ENCODE assay signal across 17 cellular contexts in genomic region chr22:23538502-23538860, GRCh38. TPM values are rescaled to one million over a fixed set of nuclear protein-coding genes. Genes with fewer than 3 reads are reported as not detected.
DNase-seq lines count a peak whose midpoint lies in the region; FAIRE-seq and TF ChIP-seq lines count a peak whose summit lies in the region.
"Had no signal": no experiment of that assay in that cellular context is flagged by ENCODE, and none has a peak within 500 bp of the region (broad histone marks: within the 10 kb centered on the region; RNA-seq: fewer than 3 reads in every experiment).

No MANE protein-coding gene starts in this region.

- H3K27ac Mint-ChIP-seq in astrocyte (ENCODE audit: unreplicated experiment), result peak overlapping the region; percentile 63
- H3K27ac Mint-ChIP-seq: CD4-positive, alpha-beta T cell had no signal

- H2AK5ac ChIP-seq in mesendoderm (ENCODE audit: low read length), result no peak overlapping the region

- H3K4me1 Mint-ChIP-seq in astrocyte (ENCODE audit: low read depth, unreplicated experiment), result peaks cover 11% of the 10 kb centered on the region

- H3K9me3 ChIP-seq in astrocyte (ENCODE audit: insufficient read depth, low read depth, low read length), result no peaks in the 10 kb centered on the region
- H3K9me3 ChIP-seq in tibial nerve, result no peaks in the 10 kb centered on the region

- H4K20me1 ChIP-seq in astrocyte (ENCODE audit: insufficient read depth, low read length), result no peaks in the 10 kb centered on the region

- peak overlapping the region; percentile 91 for H2BK120ac ChIP-seq in mesendoderm (ENCODE audit: low read depth, low read length)

- no peak overlapping the region for H3K4me3 Mint-ChIP-seq in astrocyte (ENCODE audit: unreplicated experiment)
- H3K4me3 Mint-ChIP-seq: CD4-positive, alpha-beta T cell had no signal

- H3K27me3 ChIP-seq in astrocyte (ENCODE audit: insufficient read depth, low read length), result no peaks in the 10 kb centered on the region
- H3K27me3 ChIP-seq in mesendoderm (ENCODE audit: insufficient read depth, low read length, poor library complexity), result no peaks in the 10 kb centered on the region
- no peaks in the 10 kb centered on the region for H3K27me3 ChIP-seq in tibial nerve

- no peak overlapping the region for H2AFZ ChIP-seq in astrocyte (ENCODE audit: low read depth, low read length)

- H3K79me2 ChIP-seq in astrocyte (ENCODE audit: insufficient read depth, low read length) (no peaks in the 10 kb centered on the region), mesendoderm (ENCODE audit: control insufficient read depth, insufficient read depth, low read length) (peaks cover 4% of the 10 kb centered on the region)

- no peak for FAIRE-seq in astrocyte (lab: Jason Lieb, UNC)

- peak overlapping the region; percentile 79 for H2BK5ac ChIP-seq in mesendoderm (ENCODE audit: low read length)

- H3K36me3 ChIP-seq in astrocyte (ENCODE audit: insufficient read depth, low read length) (no peaks in the 10 kb centered on the region), mesendoderm (ENCODE audit: control insufficient read depth, insufficient read depth, low read length) (no peaks in the 10 kb centered on the region), tibial nerve (no peaks in the 10 kb centered on the region)

- no peak overlapping the region for H3K9ac ChIP-seq in astrocyte (ENCODE audit: low read length)
- peak overlapping the region; percentile 70 for H3K9ac ChIP-seq in mesendoderm (ENCODE audit: low read length)

- H3K4me3 ChIP-seq in astrocyte (ENCODE audit: insufficient read depth, low read depth, low read length) (no peak overlapping the region), mesendoderm (ENCODE audit: low read length) (no peak overlapping the region), tibial nerve (no peak overlapping the region)

- H3K9me3 Mint-ChIP-seq in astrocyte (ENCODE audit: unreplicated experiment), result no peaks in the 10 kb centered on the region
- H3K9me3 Mint-ChIP-seq: CD4-positive, alpha-beta T cell had no signal

- peaks cover 21% of the 10 kb centered on the region for H3K27me3 Mint-ChIP-seq in astrocyte (ENCODE audit: low read depth, unreplicated experiment)

- WGBS in mesendoderm (ENCODE audit: extremely low coverage, insufficient coverage, low lambda C conversion rate), result no CpG with 5 or more reads among the region's 10 CpGs
- 73 to 78% methylated on average over 10 of the region's 10 CpGs for WGBS in tibial nerve, 2 donors

- H2BK15ac ChIP-seq in mesendoderm (replicated peaks; ENCODE audit: low read depth), result no peak overlapping the region

- H3K79me1 ChIP-seq in mesendoderm (ENCODE audit: low read length), result no peaks in the 10 kb centered on the region

- TF ChIP-seq CTCF in astrocyte (IDR thresholded peaks at IDR 0.05; ENCODE audit: insufficient read depth, low read depth, low read length) (no peak), tibial nerve (IDR thresholded peaks at IDR 0.05) (no peak)

- H3K56ac ChIP-seq in mesendoderm (ENCODE audit: low read length), result peak overlapping the region; percentile 84

- no peak overlapping the region for H3K27ac ChIP-seq in astrocyte (ENCODE audit: low read depth, low read length)
- H3K27ac ChIP-seq in mesendoderm (ENCODE audit: low read depth, low read length), result peak overlapping the region; percentile 93
- peak overlapping the region; percentile 25 to 77 (median 44) for H3K27ac ChIP-seq in tibial nerve

- no peaks in the 10 kb centered on the region for H3K36me3 Mint-ChIP-seq in astrocyte (ENCODE audit: low read depth, unreplicated experiment)

- H3K4me1 ChIP-seq in astrocyte (ENCODE audit: insufficient read depth, low read length) (no peaks in the 10 kb centered on the region), mesendoderm (ENCODE audit: control insufficient read depth, low read depth, low read length) (peaks cover 15% of the 10 kb centered on the region), tibial nerve (peaks cover 0 to 52% (median 7%) of the 10 kb centered on the region in 4 donors)

- H3K18ac ChIP-seq in mesendoderm (ENCODE audit: low read length), result peak overlapping the region; percentile 81

- TF ChIP-seq POLR2A in tibial nerve (IDR thresholded peaks at IDR 0.05), result no peak

- peak; percentile 34 for DNase-seq in activated effector memory CD4-positive, alpha-beta T cell treated with anti-CD3 and anti-CD28 coated beads, Interleukin-2, amount 50 U/mL, for 16 hours
- no peak for DNase-seq in activated effector memory CD4-positive, alpha-beta T cell treated with Interleukin-2 at 50 U/mL for 16 hours
- no peak for DNase-seq in astrocyte (ENCODE audit: low read depth)
- DNase-seq in mesendoderm, result no peak
- no peak for DNase-seq in tibial nerve (ENCODE audit: low spot score in 2 of 2)
- DNase-seq in HuH-7 (ENCODE audit: low spot score), result no peak
- DNase-seq in NCI-H2107 treated with DMSO at 0.1 percent for 48 hours (lab: John Stamatoyannopoulos, UW; ENCODE audit: unreplicated experiment), result no peak
- DNase-seq in SKM-1 treated with dmso at 0.1 percent for 144 hours (lab: John Stamatoyannopoulos, UW; ENCODE audit: unreplicated experiment), result no peak
- DNase-seq: activated CD4-positive, alpha-beta T cell treated with anti-CD3 and anti-CD28 coated beads for 1 hour; activated naive CD4-positive, alpha-beta T cell treated with anti-CD3 and anti-CD28 coated beads, Interleukin-2, amount 50 U/mL, for 16 hours; hippocampal formation; left colon; NCI-H345; SHP77; T-helper 9 cell had no signal

- no peak for TF ChIP-seq EP300 in tibial nerve (IDR thresholded peaks at IDR 0.05)

- no peak overlapping the region for H4K8ac ChIP-seq in mesendoderm (ENCODE audit: low read depth, low read length)

- no peak overlapping the region for H3K4me2 ChIP-seq in astrocyte (ENCODE audit: low read length)
- H3K4me2 ChIP-seq in mesendoderm (ENCODE audit: low read length), result peak overlapping the region; percentile 7

- peak overlapping the region; percentile 90 for H3K4ac ChIP-seq in mesendoderm (ENCODE audit: low read depth, low read length)

- no peak overlapping the region for H3K23ac ChIP-seq in mesendoderm (ENCODE audit: low read length)

- H4K5ac ChIP-seq in mesendoderm (ENCODE audit: low read length), result no peak overlapping the region

RNA-seq across cellular contexts. Expression of gene IGLL1, which starts 41.6 kb away (rescaled TPM):
- total RNA-seq in astrocyte, result not detected in 2 replicates
- not detected for polyA plus RNA-seq in mesendoderm (2013, experiment 1 of 2)
- not detected for polyA plus RNA-seq in mesendoderm (2013, experiment 2 of 2)
- not detected for total RNA-seq in tibial nerve
- total RNA-seq: CD4-positive, alpha-beta T cell; left colon; renal cortical epithelial cell had no signal
